ENCODE assay signal across 8 cellular contexts in genomic region chr17:59892849-59893616, GRCh38. TPM values are rescaled to one million over a fixed set of nuclear protein-coding genes. Genes with fewer than 3 reads are reported as not detected.
DNase-seq lines count a peak whose midpoint lies in the region; ATAC-seq, FAIRE-seq and TF ChIP-seq lines count a peak whose summit lies in the region.

RPS6KB1 (plus strand) TSS chr17:59893121; CDS start chr17:59893185, 64 bp downstream.
TUBD1 (minus strand) TSS chr17:59892943; CDS start chr17:59891002, 1,941 bp downstream.

- POLR2A ChIA-PET in OCI-LY7 (lab: Charles Lee), result interaction anchor here (0.5 to 1.9 kb wide), 9 partner anchors 20 to 251 kb away, joined by 3 to 6 read pairs (median 4); partner anchors contain the start of gene RNFT1
- POLR2A ChIA-PET in endothelial cell of umbilical vein (lab: Charles Lee), result no interaction called here

- peak; percentile 100 for FAIRE-seq in endothelial cell of umbilical vein (lab: Jason Lieb, UNC)

- H3K79me2 ChIP-seq in OCI-LY7 (ENCODE audit: insufficient read depth, low read depth, low read length), result peaks cover 66% of the 10 kb centered on the region
- peaks cover 52% of the 10 kb centered on the region for H3K79me2 ChIP-seq in endothelial cell of umbilical vein (ENCODE audit: control insufficient read depth, insufficient read depth, low read length)

- H3K9me3 ChIP-seq in OCI-LY7 (ENCODE audit: low read length) (no peaks in the 10 kb centered on the region), endothelial cell of umbilical vein (replicated peaks; ENCODE audit: control insufficient read depth, insufficient read depth, low read length) (no peaks in the 10 kb centered on the region)

- H3K4me1 ChIP-seq in OCI-LY7 (ENCODE audit: insufficient read depth, low read length, poor library complexity, severe bottlenecking) (peaks cover 13% of the 10 kb centered on the region), endothelial cell of umbilical vein (ENCODE audit: control insufficient read depth, extremely low read depth, insufficient read depth, low read length) (peaks cover 11% of the 10 kb centered on the region)

- H2AFZ ChIP-seq in OCI-LY7 (ENCODE audit: low read length) (peak within 1 kb of the TSS; percentile 84), endothelial cell of umbilical vein (ENCODE audit: low read depth, low read length) (peak within 1 kb of the TSS; percentile 76)

- H3K9me2 ChIP-seq in OCI-LY7 (ENCODE audit: insufficient read depth, low read length), result no peaks in the 10 kb centered on the region

- intact Hi-C loops in OCI-LY7 (cut with micrococcal nuclease; ENCODE audit: unreplicated experiment), result loop anchor here (5.0 kb wide), 1 partner anchor 736 kb away; the partner anchor contains the start of genes PRR11 and SKA2
- intact Hi-C loops in endothelial cell of umbilical vein (cut with micrococcal nuclease), result no loop called here

- H3K36me3 ChIP-seq in OCI-LY7 (ENCODE audit: insufficient read depth, low read length), result peaks cover 30% of the 10 kb centered on the region
- H3K36me3 ChIP-seq in endothelial cell of umbilical vein (ENCODE audit: control insufficient read depth in 2 of 2, extremely low read depth in 1 of 2, insufficient read depth in 2 of 2, low read length in 2 of 2), result no peaks in the 10 kb centered on the region

- dilution Hi-C loops in endothelial cell of umbilical vein (cut with MboI; ENCODE audit: extremely low pct_ligation_motif_present, low sequenced_read_pairs), result no loop called here

- peak; percentile 88 for ATAC-seq in GM21515 (IDR thresholded peaks at IDR 0.05; ENCODE audit: unreplicated experiment)

- peak within 1 kb of the TSS; percentile 80 for H3K9ac ChIP-seq in endothelial cell of umbilical vein (replicated peaks; ENCODE audit: extremely low read depth, insufficient read depth, low read length)

- no TSS peak for BruUV-seq in OCI-LY7 (replicated peaks; lab: Mats Ljungman, UMichigan)
- no TSS peak for BruUV-seq in endothelial cell of umbilical vein (replicated peaks; lab: Mats Ljungman, UMichigan)

- peak within 1 kb of the TSS; percentile 78 for H3K4me3 ChIP-seq in OCI-LY7 (ENCODE audit: low read depth, low read length, poor library complexity, severe bottlenecking)
- peak within 1 kb of the TSS; percentile 82 to 92 (median 91) for H3K4me3 ChIP-seq in endothelial cell of umbilical vein (replicated peaks in 1 of 3; ENCODE audit: insufficient read depth in 1 of 3, low read depth in 1 of 3, low read length in 3 of 3)

- H3K4me2 ChIP-seq in OCI-LY7 (ENCODE audit: low read length), result peak within 1 kb of the TSS; percentile 83
- H3K4me2 ChIP-seq in endothelial cell of umbilical vein (ENCODE audit: insufficient read depth, low read length), result peak within 1 kb of the TSS; percentile 93

- H3K27me3 ChIP-seq in endothelial cell of umbilical vein (ENCODE audit: control insufficient read depth in 2 of 2, insufficient read depth in 2 of 2, low read length in 2 of 2), result no peaks in the 10 kb centered on the region

- TF ChIP-seq CTCF in OCI-LY7 (conservative IDR thresholded peaks at IDR 0.05; ENCODE audit: low read length) (no peak), endothelial cell of umbilical vein (IDR thresholded peaks at IDR 0.05; ENCODE audit: extremely low read depth in 1 of 2, insufficient read depth in 1 of 2, low read depth in 1 of 2, low read length in 2 of 2) (no peak)

- DNase-seq in D341Med (ENCODE audit: low spot score), result peak; percentile 99
- peak; percentile 100 for DNase-seq in HuH-7.5 (ENCODE audit: low spot score)
- peak; percentile 99 for DNase-seq in OCI-LY7 (ENCODE audit: low spot score)
- DNase-seq in activated T-cell treated with anti-CD3 and anti-CD28 coated beads for 24 hours (ENCODE audit: low read depth), result peak; percentile 98
- peak; percentile 100 for DNase-seq in endothelial cell of umbilical vein (ENCODE audit: low read depth, low spot score)
- peak; percentile 97 for DNase-seq in midbrain (lab: John Stamatoyannopoulos, UW)
- DNase-seq in stimulated activated CD8-positive, alpha-beta memory T cell treated with anti-CD3 and anti-CD28 coated beads, Interleukin-2, amount 100 ng/mL, for 1 hour (ENCODE audit: low read depth in 2 of 2), result peak; percentile 93 to 96

- CTCF ChIA-PET in OCI-LY7 (lab: Charles Lee; ENCODE audit: unreplicated experiment), result interaction anchor here (0.6 kb wide), 1 partner anchor 12 kb away, joined by 3 read pairs; no protein-coding TSS in a partner anchor
- CTCF ChIA-PET in endothelial cell of umbilical vein (lab: Charles Lee), result interaction anchor here (0.9 to 2.4 kb wide), 6 partner anchors 13 to 24 kb away, joined by 3 to 15 read pairs (median 4); no protein-coding TSS in a partner anchor

- 0 out of 2 replicates have a peak, but pooled peaks cover 5% of the 10 kb centered on the region for H4K20me1 ChIP-seq in OCI-LY7 (ENCODE audit: insufficient read depth, low read length)
- peaks cover 2% of the 10 kb centered on the region for H4K20me1 ChIP-seq in endothelial cell of umbilical vein (replicated peaks; ENCODE audit: control insufficient read depth, extremely low read depth, insufficient read depth, low read length)

- H3K27ac ChIP-seq in OCI-LY7 (ENCODE audit: low read depth, low read length, poor library complexity, severe bottlenecking) (peak within 1 kb of the TSS; percentile 70), endothelial cell of umbilical vein (ENCODE audit: insufficient read depth, low read depth, low read length) (peak within 1 kb of the TSS; percentile 42)

- TF ChIP-seq POLR2A in endothelial cell of umbilical vein (IDR thresholded peaks at IDR 0.05; ENCODE audit: low read depth, low read length), result peak; percentile 81

- H3K9me1 ChIP-seq in endothelial cell of umbilical vein (replicated peaks; ENCODE audit: control insufficient read depth, extremely low read depth, insufficient read depth, low read length), result no peaks in the 10 kb centered on the region

TF ChIP-seq in endothelial cell of umbilical vein, 7 proteins besides CTCF, POLR2A, EP300 and RAD21:
- TF ChIP-seq MAX (IDR thresholded peaks at IDR 0.05; ENCODE audit: insufficient read depth, insufficient read length), result peak; percentile 47
- peak; percentile 79 for TF ChIP-seq POLR2AphosphoS5 (IDR thresholded peaks at IDR 0.05; ENCODE audit: insufficient read depth, low read depth, low read length)
- no peak for TF ChIP-seq JUN (IDR thresholded peaks at IDR 0.05; ENCODE audit: borderline replicate concordance, insufficient read depth, insufficient read length, low read depth)

RNA-seq across cellular contexts. Expression of gene RPS6KB1, which starts in this region (rescaled TPM):
- total RNA-seq in OCI-LY7 (2014; rRNA removed; shearing (Covaris generic)), result 31.1 and 43.7 TPM in 2 replicates
- 47.1 and 53.6 TPM in 2 replicates for total RNA-seq in OCI-LY7 (2022)
- 40.5 and 45.7 TPM in 2 replicates for total RNA-seq in endothelial cell of umbilical vein
- polyA plus RNA-seq in endothelial cell of umbilical vein, result 4.1 and 5.4 TPM in 2 replicates
- polyA plus RNA-seq in endothelial cell of umbilical vein (2011; cell fraction: cytosol; rRNA removed), result 11.4 and 11.6 TPM in 2 replicates
- 19.4 and 21.8 TPM in 2 replicates for polyA plus RNA-seq in endothelial cell of umbilical vein (2011; cell fraction: nucleus; rRNA removed)
- polyA plus RNA-seq in endothelial cell of umbilical vein (2012), result 22.3 and 31.8 TPM in 2 replicates
- polyA minus RNA-seq in endothelial cell of umbilical vein, result 18.4 and 23.7 TPM in 2 replicates
- polyA minus RNA-seq in endothelial cell of umbilical vein (2011; cell fraction: cytosol; rRNA and poly(A)+ RNA removed), result 15.4 TPM
- polyA minus RNA-seq in endothelial cell of umbilical vein (2011; cell fraction: nucleus; rRNA and poly(A)+ RNA removed), result 26.0 and 43.6 TPM in 2 replicates

RNA-seq across cellular contexts. Expression of gene TUBD1, which starts in this region (rescaled TPM):
- 8.6 and 11.5 TPM in 2 replicates for total RNA-seq in OCI-LY7 (2014; rRNA removed; shearing (Covaris generic))
- total RNA-seq in OCI-LY7 (2022), result 13.0 and 13.2 TPM in 2 replicates
- total RNA-seq in endothelial cell of umbilical vein, result 11.3 and 11.6 TPM in 2 replicates
- polyA plus RNA-seq in endothelial cell of umbilical vein, result 4.1 and 4.9 TPM in 2 replicates
- polyA plus RNA-seq in endothelial cell of umbilical vein (2011; cell fraction: cytosol; rRNA removed), result 6.0 and 6.4 TPM in 2 replicates
- 6.3 and 8.4 TPM in 2 replicates for polyA plus RNA-seq in endothelial cell of umbilical vein (2011; cell fraction: nucleus; rRNA removed)
- polyA plus RNA-seq in endothelial cell of umbilical vein (2012), result 9.6 and 10.6 TPM in 2 replicates
- 14.2 and 22.1 TPM in 2 replicates for polyA minus RNA-seq in endothelial cell of umbilical vein
- 14.6 TPM for polyA minus RNA-seq in endothelial cell of umbilical vein (2011; cell fraction: cytosol; rRNA and poly(A)+ RNA removed)
- 7.4 and 13.4 TPM in 2 replicates for polyA minus RNA-seq in endothelial cell of umbilical vein (2011; cell fraction: nucleus; rRNA and poly(A)+ RNA removed)

Comparison
In these comparisons a context has a peak if more than half of its experiments do, and no peak if none do; other contexts are left out.
1. Peak in every context shown above with its lines: DNase-seq, ATAC-seq, H3K4me3 ChIP-seq and H3K27ac ChIP-seq.